Comparison of ENCODE assay signal across 13 cellular contexts in genomic region chr1:175936736-175937135, GRCh38.
DNase-seq lines count a peak whose midpoint lies in the region; TF ChIP-seq lines count a peak whose summit lies in the region.
"Had no signal": no experiment of that assay in that cellular context is flagged by ENCODE, and none has a peak within 500 bp of the region (broad histone marks: within the 10 kb centered on the region; RNA-seq: fewer than 3 reads in every experiment).

No MANE protein-coding gene starts in this region.

- H3K4me3 ChIP-seq in SJSA1 (no peak overlapping the region), endodermal cell (ENCODE audit: low read length) (no peak overlapping the region), testis (no peak overlapping the region), hepatocyte (no peak overlapping the region), HAP-1 (no peak overlapping the region)
- H3K4me3 ChIP-seq: GM23248 had no signal

- H3K9ac ChIP-seq in endodermal cell (ENCODE audit: extremely low read depth, low read length, poor library complexity, severe bottlenecking) = no peak overlapping the region
- H3K9ac ChIP-seq: GM23248 had no signal

- H3K27ac ChIP-seq in SJSA1 (peak overlapping the region; percentile 36; the same call in 1 of the 2 replicates), endodermal cell (ENCODE audit: low read depth, low read length) (no peak overlapping the region), testis (no peak overlapping the region), hepatocyte (no peak overlapping the region)
- H3K27ac ChIP-seq: GM23248 had no signal

- no peak for TF ChIP-seq CTCF in endodermal cell (conservative IDR thresholded peaks at IDR 0.05)
- no peak for TF ChIP-seq CTCF in testis (IDR thresholded peaks at IDR 0.05)
- no peak for TF ChIP-seq CTCF in GM13976 (IDR thresholded peaks at IDR 0.05; ENCODE audit: borderline replicate concordance, control extremely low read depth, extremely low read depth, insufficient read depth, missing control alignments)
- TF ChIP-seq CTCF in hepatocyte (IDR thresholded peaks at IDR 0.05; ENCODE audit: poor library complexity) = no peak

- no peak overlapping the region for H3K4me3 Mint-ChIP-seq in endodermal cell
- H3K4me3 Mint-ChIP-seq: CD8-positive, alpha-beta T cell; H9 had no signal

- H3K27ac Mint-ChIP-seq in endodermal cell = peak overlapping the region; percentile 24
- H3K27ac Mint-ChIP-seq: CD8-positive, alpha-beta T cell had no signal

- intact Hi-C loops in testis (cut with DNase I; ENCODE audit: low total_unique reads) = no loop called here

- H3K4me1 Mint-ChIP-seq in endodermal cell = peaks cover 39% of the 10 kb centered on the region

- no peaks in the 10 kb centered on the region for H3K9me3 ChIP-seq in SJSA1 (replicated peaks)
- peaks cover 7% of the 10 kb centered on the region for H3K9me3 ChIP-seq in endodermal cell (ENCODE audit: control insufficient read depth, low read length)
- no peaks in the 10 kb centered on the region for H3K9me3 ChIP-seq in testis
- H3K9me3 ChIP-seq in hepatocyte (ENCODE audit: low read depth) = no peaks in the 10 kb centered on the region
- H3K9me3 ChIP-seq in HAP-1 = no peaks in the 10 kb centered on the region
- H3K9me3 ChIP-seq: Caco-2 had no signal

- TF ChIP-seq POLR2A in testis (IDR thresholded peaks at IDR 0.05) = no peak

- 0 out of 2 replicates have a peak, but pooled peaks cover 3% of the 10 kb centered on the region for H3K36me3 ChIP-seq in SJSA1
- H3K36me3 ChIP-seq in endodermal cell (ENCODE audit: control insufficient read depth, insufficient read depth, low read length) = peaks cover 33% of the 10 kb centered on the region
- no peaks in the 10 kb centered on the region for H3K36me3 ChIP-seq in testis (ENCODE audit: low read depth, missing control alignments)
- H3K36me3 ChIP-seq in hepatocyte (replicated peaks; ENCODE audit: insufficient read depth, low read depth) = no peaks in the 10 kb centered on the region
- H3K36me3 ChIP-seq in HAP-1 (replicated peaks) = no peaks in the 10 kb centered on the region

- H3K4me1 ChIP-seq in SJSA1 (replicated peaks) = peaks cover 44% of the 10 kb centered on the region
- peaks cover 8% of the 10 kb centered on the region for H3K4me1 ChIP-seq in endodermal cell (ENCODE audit: control insufficient read depth, insufficient read depth, low read length)
- no peaks in the 10 kb centered on the region for H3K4me1 ChIP-seq in testis
- no peaks in the 10 kb centered on the region for H3K4me1 ChIP-seq in hepatocyte (ENCODE audit: insufficient read depth)
- peaks cover 14% of the 10 kb centered on the region for H3K4me1 ChIP-seq in HAP-1

- H3K36me3 Mint-ChIP-seq in endodermal cell (ENCODE audit: low read depth) = peaks cover 49% of the 10 kb centered on the region

- no peaks in the 10 kb centered on the region for H3K9me2 ChIP-seq in hepatocyte (replicated peaks; ENCODE audit: insufficient read depth)

- H3K27me3 ChIP-seq in SJSA1 (replicated peaks) (no peaks in the 10 kb centered on the region), endodermal cell (ENCODE audit: control insufficient read depth, insufficient read depth, low read length, poor library complexity, severe bottlenecking) (no peaks in the 10 kb centered on the region), testis (no peaks in the 10 kb centered on the region), hepatocyte (no peaks in the 10 kb centered on the region), HAP-1 (ENCODE audit: low read depth) (no peaks in the 10 kb centered on the region)

- no peak for DNase-seq in SJSA1 (ENCODE audit: low read depth in 1 of 2, low spot score in 2 of 2)
- DNase-seq in endodermal cell = no peak
- DNase-seq in testis = peak; percentile 67
- DNase-seq in GM13976 (ENCODE audit: low spot score) = no peak
- no peak for DNase-seq in hepatocyte (ENCODE audit: low spot score)
- DNase-seq in HAP-1 (ENCODE audit: low spot score in 2 of 2) = no peak
- DNase-seq: C1 segment of cervical spinal cord; Caco-2; CD8-positive, alpha-beta T cell; DMS153; DND-41; GM23248; H9 had no signal

- no peak overlapping the region for H2AFZ ChIP-seq in hepatocyte
- H2AFZ ChIP-seq: GM23248 had no signal

- H3K4me2 ChIP-seq in hepatocyte = no peak overlapping the region

- H3K9me3 Mint-ChIP-seq in endodermal cell = peaks cover 9% of the 10 kb centered on the region
- H3K9me3 Mint-ChIP-seq: H9 had no signal

- no peaks in the 10 kb centered on the region for H4K20me1 ChIP-seq in hepatocyte (ENCODE audit: insufficient read depth, poor library complexity, severe bottlenecking)

- in situ Hi-C loops in GM13976 (cut with MboI; ENCODE audit: low sequenced_read_pairs, unreplicated experiment) (no loop called here), HAP-1 (cut with MboI; ENCODE audit: low sequenced_read_pairs) (no loop called here)

- no peaks in the 10 kb centered on the region for H3K79me2 ChIP-seq in hepatocyte

- no peaks in the 10 kb centered on the region for H3K27me3 Mint-ChIP-seq in endodermal cell (ENCODE audit: insufficient read depth)

- WGBS in endodermal cell (ENCODE audit: insufficient coverage in 1 of 2, insufficient read length in 1 of 2), 2 experiments = 95 to 98% methylated on average over 2 to 6 of the region's 6 CpGs
- 71 to 75% methylated on average over 6 of the region's 6 CpGs for WGBS in testis, 2 donors
- WGBS in hepatocyte (ENCODE audit: low lambda C conversion rate, missing lambda C conversion rate) = over 99% methylated on average over 6 of the region's 6 CpGs
